Comparison of ENCODE assay signal across 2 cellular contexts in genomic region chr5:146528232-146528631, GRCh38.
A peak's percentile ranks its signal among the peaks of the same experiment; 100 is the strongest.
TF ChIP-seq lines count a peak whose summit lies in the region.

No MANE protein-coding gene starts in this region.

TF ChIP-seq in HCT116, 20 proteins besides CTCF, POLR2A, EP300 and RAD21:
- TF ChIP-seq CBX3 (IDR thresholded peaks at IDR 0.05; ENCODE audit: low read depth) (no peak), EZH2 (IDR thresholded peaks at IDR 0.05) (no peak), MAX (IDR thresholded peaks at IDR 0.05) (no peak), EZH2phosphoT487 (IDR thresholded peaks at IDR 0.05; ENCODE audit: borderline replicate concordance) (no peak), CEBPB (IDR thresholded peaks at IDR 0.05; ENCODE audit: low read depth) (peak; percentile 60), TCF7L2 (IDR thresholded peaks at IDR 0.05; ENCODE audit: borderline replicate concordance, extremely low read depth, insufficient read depth, insufficient read length) (no peak), EGR1 (IDR thresholded peaks at IDR 0.05; ENCODE audit: low read depth) (no peak)

TF ChIP-seq in endothelial cell of umbilical vein, 7 proteins besides CTCF, POLR2A, EP300 and RAD21:
- TF ChIP-seq GATA2 (IDR thresholded peaks at IDR 0.05; ENCODE audit: insufficient read depth, insufficient read length, low read depth, low read length) (no peak), MAX (IDR thresholded peaks at IDR 0.05; ENCODE audit: insufficient read depth, insufficient read length) (no peak), MYC (IDR thresholded peaks at IDR 0.05; ENCODE audit: low read depth, low read length) (no peak), POLR2AphosphoS5 (IDR thresholded peaks at IDR 0.05; ENCODE audit: insufficient read depth, low read depth, low read length) (no peak), FOS (IDR thresholded peaks at IDR 0.05; ENCODE audit: borderline replicate concordance, insufficient read depth, low read length) (no peak), JUN (IDR thresholded peaks at IDR 0.05; ENCODE audit: borderline replicate concordance, insufficient read depth, insufficient read length, low read depth) (no peak), EZH2 (IDR thresholded peaks at IDR 0.05; ENCODE audit: borderline replicate concordance, low read depth, low read length, severe bottlenecking) (no peak)
